Comparison of ENCODE assay signal across 1 cellular context in the genomic region with DNA sequence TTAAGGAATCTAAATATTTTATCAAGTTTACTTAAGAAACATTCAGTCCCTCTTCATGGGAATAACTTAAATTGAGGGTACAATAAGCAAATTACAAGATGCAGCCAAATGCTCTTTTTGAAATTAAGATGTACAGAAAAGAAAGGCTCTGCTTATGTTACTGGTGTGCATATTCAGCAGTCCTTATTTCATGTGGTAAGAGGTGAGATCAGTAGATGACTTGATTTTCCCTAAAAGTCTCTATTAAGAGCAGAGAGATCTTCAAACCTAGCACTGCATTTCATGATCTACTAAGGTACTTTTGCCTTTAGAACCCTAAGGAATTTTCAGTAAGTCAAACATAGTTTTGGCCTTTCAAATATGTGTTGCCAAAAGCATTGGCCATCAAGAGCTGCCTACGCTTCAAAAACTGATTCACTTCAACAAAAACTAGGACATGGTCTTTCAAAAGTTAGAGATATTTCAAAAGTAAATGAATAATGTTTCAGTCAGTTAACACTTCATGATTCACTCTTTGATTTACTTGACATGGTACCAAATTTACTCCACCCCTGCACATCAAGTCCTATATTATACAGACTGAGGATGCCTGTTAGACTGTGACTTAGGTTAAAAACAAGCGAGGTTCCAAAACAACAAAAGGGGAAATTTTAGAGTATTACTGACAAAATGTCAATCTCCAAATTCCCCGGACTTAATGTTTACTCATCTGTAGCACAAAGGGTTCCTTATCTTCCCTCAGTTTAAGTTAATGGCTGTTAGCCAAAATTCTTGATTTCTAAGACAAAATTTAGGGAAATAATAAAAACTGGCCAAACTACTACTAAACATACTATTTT.
A peak's percentile ranks its signal among the peaks of the same experiment; 100 is the strongest.
TF ChIP-seq lines count a peak whose summit lies in the region.

No MANE protein-coding gene starts in this region.

TF ChIP-seq in HepG2, 621 proteins besides CTCF, POLR2A, EP300 and RAD21:
- no peak for TF ChIP-seq GLI4 (CRISPR knock-in tag; IDR thresholded peaks at IDR 0.05; ENCODE audit: borderline replicate concordance)
- TF ChIP-seq MXD4 (CRISPR knock-in tag; IDR thresholded peaks at IDR 0.05): no peak
- TF ChIP-seq ISX (CRISPR knock-in tag; conservative IDR thresholded peaks at IDR 0.05): 0 out of 2 replicates have a peak, but pooled peaks have one; percentile 27
- no peak for TF ChIP-seq SOX13 (IDR thresholded peaks at IDR 0.05)
- 0 out of 4 replicates have a peak, but pooled peaks of 1 of the 2 experiments have one; percentile 6 for TF ChIP-seq SOX13 (CRISPR knock-in tag; conservative IDR thresholded peaks at IDR 0.05 in 1 of 2, IDR thresholded peaks at IDR 0.05 in 1 of 2)
- TF ChIP-seq ZNF160 (CRISPR knock-in tag; IDR thresholded peaks at IDR 0.05): no peak
- TF ChIP-seq ARID4A (CRISPR knock-in tag; IDR thresholded peaks at IDR 0.05; ENCODE audit: borderline replicate concordance): no peak
- TF ChIP-seq ZNF296 (CRISPR knock-in tag; conservative IDR thresholded peaks at IDR 0.05): no peak
- no peak for TF ChIP-seq THAP11 (CRISPR knock-in tag; IDR thresholded peaks at IDR 0.05)
- no peak for TF ChIP-seq HIVEP1 (CRISPR knock-in tag; IDR thresholded peaks at IDR 0.05)
- TF ChIP-seq ZEB1 (IDR thresholded peaks at IDR 0.05; ENCODE audit: insufficient replicate concordance, low read depth): no peak
